8 cellular contexts compared by ENCODE assay signal in genomic region chr13:42992585-42993122, GRCh38. TPM values are rescaled to one million over a fixed set of nuclear protein-coding genes. Genes with fewer than 3 reads are reported as not detected.
DNase-seq lines count a peak whose midpoint lies in the region; ATAC-seq, FAIRE-seq and TF ChIP-seq lines count a peak whose summit lies in the region.

No MANE protein-coding gene starts in this region.

- WGBS in GM23248 (ENCODE audit: low coverage in 1 of 2, low lambda C conversion rate in 2 of 2, missing lambda C conversion rate in 2 of 2), 2 experiments, result 72 to 74% methylated on average over 5 of the region's 5 CpGs
- 88% methylated on average over 5 of the region's 5 CpGs; no CpG with 5 or more reads in 1 of the 2 experiments for WGBS in H1 (ENCODE audit: extremely low coverage in 1 of 2, insufficient coverage in 1 of 2, insufficient read length in 1 of 2, insufficient replicate concordance in 2 of 2, low coverage in 1 of 2, low lambda C conversion rate in 2 of 2, missing lambda C conversion rate in 1 of 2), 2 experiments
- WGBS in SK-N-SH (ENCODE audit: low lambda C conversion rate), result 89% methylated on average over 5 of the region's 5 CpGs

- no peak for TF ChIP-seq POLR2A in H1 (IDR thresholded peaks at IDR 0.05; ENCODE audit: control extremely low read depth in 1 of 2, low read depth in 2 of 2, low read length in 2 of 2)

- H3K4me3 ChIP-seq in GM08714 (ENCODE audit: low read length) (peak overlapping the region; percentile 73), GM23248 (peak overlapping the region; percentile 79), OCI-LY7 (ENCODE audit: low read depth, low read length, poor library complexity, severe bottlenecking) (peak overlapping the region; percentile 63), H1 (ENCODE audit: extremely low read depth in 1 of 4, insufficient read depth in 2 of 4, low read depth in 3 of 4, low read length in 4 of 4) (peak overlapping the region; percentile 19 to 65 (median 43); a peak in 7 of 8 replicates), osteoblast (ENCODE audit: insufficient read depth, low read length) (peak overlapping the region; percentile 81), SK-N-SH (ENCODE audit: low read depth in 2 of 2, low read length in 1 of 2) (no peak overlapping the region)

- no peak overlapping the region for H2AK5ac ChIP-seq in H1 (ENCODE audit: low read depth, low read length)

- H3K79me2 ChIP-seq in GM23248 (ENCODE audit: insufficient read depth) (no peaks in the 10 kb centered on the region), OCI-LY7 (ENCODE audit: insufficient read depth, low read depth, low read length) (no peaks in the 10 kb centered on the region), H1 (ENCODE audit: control insufficient read depth in 1 of 2, insufficient read depth in 2 of 2, low read length in 2 of 2) (no peaks in the 10 kb centered on the region), osteoblast (ENCODE audit: insufficient read depth, low read length) (no peaks in the 10 kb centered on the region), SK-N-SH (ENCODE audit: insufficient read depth) (no peaks in the 10 kb centered on the region)

- H3K27me3 ChIP-seq in GM23248 (replicated peaks; ENCODE audit: insufficient read depth) (no peaks in the 10 kb centered on the region), H1 (replicated peaks in 1 of 4; ENCODE audit: control insufficient read depth in 3 of 4, extremely low read depth in 1 of 4, insufficient read depth in 3 of 4, low read length in 3 of 4) (peaks cover 0 to 19% (median 13%) of the 10 kb centered on the region in 4 experiments; a peak in 6 of 7 replicates), osteoblast (ENCODE audit: insufficient read depth, low read length) (no peaks in the 10 kb centered on the region), SK-N-SH (ENCODE audit: insufficient read depth) (no peaks in the 10 kb centered on the region)

- H3K23me2 ChIP-seq in H1 (ENCODE audit: low read depth, low read length), result peaks cover 2% of the 10 kb centered on the region; the same call in 1 of the 2 replicates

- intact Hi-C loops in OCI-LY7 (cut with micrococcal nuclease; ENCODE audit: unreplicated experiment), result no loop called here

- H3K9me2 ChIP-seq in GM23248 (ENCODE audit: insufficient read depth) (no peaks in the 10 kb centered on the region), OCI-LY7 (ENCODE audit: insufficient read depth, low read length) (no peaks in the 10 kb centered on the region), SK-N-SH (no peaks in the 10 kb centered on the region)

- no peak overlapping the region for H3K14ac ChIP-seq in H1 (ENCODE audit: insufficient read length)

- in situ Hi-C loops in GM23248 (cut with MboI), result no loop called here

- H2AFZ ChIP-seq in GM23248, result peak overlapping the region; percentile 91
- peak overlapping the region; percentile 90 for H2AFZ ChIP-seq in OCI-LY7 (ENCODE audit: low read length)
- peak overlapping the region; percentile 55; the same call in 1 of the 2 replicates for H2AFZ ChIP-seq in H1 (ENCODE audit: low read length)
- peak overlapping the region; percentile 95 for H2AFZ ChIP-seq in osteoblast (ENCODE audit: low read length)
- H2AFZ ChIP-seq in SK-N-SH (ENCODE audit: low read depth), result no peak overlapping the region

- H3K27ac ChIP-seq in GM23248 (no peak overlapping the region), OCI-LY7 (ENCODE audit: low read depth, low read length, poor library complexity, severe bottlenecking) (peak overlapping the region; percentile 9), H1 (ENCODE audit: low read depth, low read length) (no peak overlapping the region), osteoblast (ENCODE audit: low read depth, low read length) (peak overlapping the region; percentile 76), SK-N-SH (ENCODE audit: low read depth in 2 of 2, low read length in 1 of 2) (no peak overlapping the region)

- no peak for FAIRE-seq in H1 (lab: Jason Lieb, UNC)

- CTCF ChIA-PET in OCI-LY7 (lab: Charles Lee; ENCODE audit: unreplicated experiment) (no interaction called here), H1 (lab: Charles Lee; ENCODE audit: partially characterized antibody) (interaction anchor here (4.4 kb wide), 1 partner anchor 24 kb away, joined by 25 read pairs; no protein-coding TSS in a partner anchor), SK-N-SH (lab: Yijun Ruan, JAX) (no interaction called here)

- no TSS peak for BruUV-seq in OCI-LY7 (replicated peaks; lab: Mats Ljungman, UMichigan)

- H2BK120ac ChIP-seq in H1 (replicated peaks; ENCODE audit: low read depth, low read length), result no peak overlapping the region

- no peak overlapping the region for H3K23ac ChIP-seq in H1 (ENCODE audit: insufficient read length)

- H2BK12ac ChIP-seq in H1 (ENCODE audit: low read depth, low read length), result peak overlapping the region; percentile 40; the same call in 1 of the 2 replicates

- TF ChIP-seq RAD21 in H1 (IDR thresholded peaks at IDR 0.05 in 1 of 2, conservative IDR thresholded peaks at IDR 0.05 in 1 of 2; ENCODE audit: low read depth in 2 of 2, low read length in 2 of 2), result no peak
- no peak for TF ChIP-seq RAD21 in SK-N-SH (IDR thresholded peaks at IDR 0.05; ENCODE audit: low read length)

- no peak overlapping the region for H2BK15ac ChIP-seq in H1 (ENCODE audit: low read length)

- no peak overlapping the region for H2BK5ac ChIP-seq in H1 (ENCODE audit: low read depth, low read length)

- DNase-seq in GM23248, result no peak
- DNase-seq in OCI-LY7 (ENCODE audit: low spot score), result peak; percentile 36
- DNase-seq in H1 (ENCODE audit: low read depth in 1 of 2, low spot score in 2 of 2), result no peak
- DNase-seq in osteoblast (ENCODE audit: insufficient read length, low spot score, missing footprints), result no peak
- DNase-seq in omental fat pad (ENCODE audit: low spot score), result no peak
- DNase-seq in NCI-H2029 (lab: John Stamatoyannopoulos, UW), result no peak
- DNase-seq in SK-N-SH, result no peak

- H3K9ac ChIP-seq in GM23248 (peak overlapping the region; percentile 72), H1 (replicated peaks in 1 of 4; ENCODE audit: extremely low read depth in 1 of 4, low read depth in 3 of 4, low read length in 3 of 4) (no peak overlapping the region), SK-N-SH (no peak overlapping the region)

- H3F3A ChIP-seq in GM23248 (ENCODE audit: insufficient read depth) (peaks cover 22% of the 10 kb centered on the region), SK-N-SH (replicated peaks; ENCODE audit: insufficient read depth) (peaks cover 7% of the 10 kb centered on the region)

- POLR2A ChIA-PET in OCI-LY7 (lab: Charles Lee), result interaction anchor here (0.6 kb wide), 1 partner anchor 456 kb away, joined by 3 read pairs; no protein-coding TSS in a partner anchor
- POLR2A ChIA-PET in H1 (lab: Charles Lee; ENCODE audit: partially characterized antibody), result interaction anchor here (1.0 to 2.5 kb wide), 3 partner anchors 11 to 127 kb away, joined by 3 to 10 read pairs (median 7); no protein-coding TSS in a partner anchor
- POLR2A ChIA-PET in SK-N-SH (lab: Yijun Ruan, JAX), result no interaction called here

- H2BK20ac ChIP-seq in H1 (ENCODE audit: low read length), result no peak overlapping the region

- no peak overlapping the region for H3K4ac ChIP-seq in H1 (replicated peaks; ENCODE audit: insufficient read length, low read depth, low read length)

- no peak overlapping the region for H4K5ac ChIP-seq in H1 (ENCODE audit: insufficient read length, low read depth, low read length)

- no peaks in the 10 kb centered on the region for H3K79me1 ChIP-seq in H1 (ENCODE audit: low read depth, low read length)

- H3K9me3 ChIP-seq in GM23248 (ENCODE audit: low read depth), result no peaks in the 10 kb centered on the region
- no peaks in the 10 kb centered on the region for H3K9me3 ChIP-seq in OCI-LY7 (ENCODE audit: low read length)
- H3K9me3 ChIP-seq in H1 (ENCODE audit: insufficient read depth in 2 of 2, low read depth in 1 of 2, low read length in 1 of 2), result no peaks in the 10 kb centered on the region
- no peaks in the 10 kb centered on the region for H3K9me3 ChIP-seq in osteoblast (ENCODE audit: low read depth, low read length)
- no peaks in the 10 kb centered on the region for H3K9me3 ChIP-seq in SK-N-SH

- H3K36me3 ChIP-seq in GM23248 (ENCODE audit: low read depth) (no peaks in the 10 kb centered on the region), OCI-LY7 (ENCODE audit: insufficient read depth, low read length) (no peaks in the 10 kb centered on the region), H1 (ENCODE audit: control insufficient read depth in 2 of 4, insufficient read depth in 4 of 4, low read length in 3 of 4) (no peaks in the 10 kb centered on the region), osteoblast (ENCODE audit: insufficient read depth, low read length) (no peaks in the 10 kb centered on the region), SK-N-SH (replicated peaks in 1 of 2; ENCODE audit: control insufficient read depth in 1 of 2, insufficient read depth in 2 of 2, low read length in 1 of 2) (no peaks in the 10 kb centered on the region)

- TF ChIP-seq EP300 in H1 (IDR thresholded peaks at IDR 0.05; ENCODE audit: borderline replicate concordance in 1 of 2, low read depth in 2 of 2, low read length in 2 of 2) (no peak), SK-N-SH (IDR thresholded peaks at IDR 0.05; ENCODE audit: borderline replicate concordance in 1 of 2, low read depth in 1 of 2, low read length in 1 of 2) (no peak)

- no peak overlapping the region for H3K18ac ChIP-seq in H1 (ENCODE audit: extremely low read depth, low read length)

- H3K4me2 ChIP-seq in GM23248 (ENCODE audit: unreplicated experiment), result peak overlapping the region; percentile 76
- H3K4me2 ChIP-seq in OCI-LY7 (ENCODE audit: low read length), result peak overlapping the region; percentile 82
- peak overlapping the region; percentile 62 to 81; a peak in 3 of 4 replicates for H3K4me2 ChIP-seq in H1 (ENCODE audit: insufficient read depth in 1 of 2, low read depth in 2 of 2, low read length in 2 of 2)
- peak overlapping the region; percentile 87 for H3K4me2 ChIP-seq in osteoblast (ENCODE audit: insufficient read depth, low read length)
- H3K4me2 ChIP-seq in SK-N-SH, result no peak overlapping the region

- H4K91ac ChIP-seq in H1 (replicated peaks; ENCODE audit: insufficient read length, low read length), result no peak overlapping the region

- no peak overlapping the region for H3K56ac ChIP-seq in H1 (replicated peaks; ENCODE audit: insufficient read length, low read depth, low read length)

- no peaks in the 10 kb centered on the region for H4K20me1 ChIP-seq in GM23248 (ENCODE audit: insufficient read depth)
- no peaks in the 10 kb centered on the region for H4K20me1 ChIP-seq in OCI-LY7 (ENCODE audit: insufficient read depth, low read length)
- no peaks in the 10 kb centered on the region for H4K20me1 ChIP-seq in H1 (replicated peaks in 1 of 2; ENCODE audit: control insufficient read depth in 1 of 2, insufficient read depth in 2 of 2, low read length in 2 of 2)
- H4K20me1 ChIP-seq in osteoblast (ENCODE audit: insufficient read depth, low read length), result no peaks in the 10 kb centered on the region
- no peaks in the 10 kb centered on the region for H4K20me1 ChIP-seq in SK-N-SH (ENCODE audit: insufficient read depth)

- H3K4me1 ChIP-seq in GM23248 (ENCODE audit: insufficient read depth) (peaks cover 25% of the 10 kb centered on the region), OCI-LY7 (ENCODE audit: insufficient read depth, low read length, poor library complexity, severe bottlenecking) (peaks cover 15% of the 10 kb centered on the region), H1 (replicated peaks in 1 of 4; ENCODE audit: control insufficient read depth in 3 of 4, insufficient read depth in 4 of 4, low read length in 3 of 4) (peaks cover 0 to 5% (median 0%) of the 10 kb centered on the region in 4 experiments; a peak in 2 of 7 replicates), osteoblast (ENCODE audit: insufficient read depth, low read length) (peaks cover 32% of the 10 kb centered on the region), SK-N-SH (ENCODE audit: control insufficient read depth in 1 of 2, insufficient read depth in 2 of 2, low read depth in 1 of 2, low read length in 1 of 2) (peaks cover 0 to 7% of the 10 kb centered on the region in 2 experiments; a peak in 2 of 4 replicates)

- H4K8ac ChIP-seq in H1 (ENCODE audit: extremely low read depth, insufficient read depth, low read length), result no peak overlapping the region

- ATAC-seq in omental fat pad (ENCODE audit: low FRiP score), result no peak

- TF ChIP-seq CTCF in OCI-LY7 (conservative IDR thresholded peaks at IDR 0.05; ENCODE audit: low read length), result no peak
- no peak for TF ChIP-seq CTCF in H1 (IDR thresholded peaks at IDR 0.05; ENCODE audit: control extremely low read depth in 1 of 3, insufficient read depth in 1 of 3, low read depth in 1 of 3, low read length in 3 of 3)
- TF ChIP-seq CTCF in osteoblast (IDR thresholded peaks at IDR 0.05; ENCODE audit: extremely low read depth, low read depth, low read length), result no peak
- no peak for TF ChIP-seq CTCF in omental fat pad (IDR thresholded peaks at IDR 0.05)
- no peak for TF ChIP-seq CTCF in SK-N-SH (IDR thresholded peaks at IDR 0.05)

RNA-seq across cellular contexts. Expression of gene EPSTI1, which starts 0.6 kb away (rescaled TPM):
- total RNA-seq in GM23248 (2014; rRNA removed; shearing (Covaris generic)), result 1.5 and 9.4 TPM in 2 replicates
- polyA plus RNA-seq in GM23248 (2016; fragmentation: Nextera tagmentation; extraction: Ambion mirVana) (2.5 and 3.4 TPM in 2 replicates), H1 (2011; rRNA removed) (0.11 and 0.23 TPM in 2 replicates), SK-N-SH (2012; rRNA removed) (0.02 TPM in 1 of 2 replicates, not detected in the other)
- total RNA-seq in OCI-LY7 (2014; rRNA removed; shearing (Covaris generic)), result 0.10 and 2.1 TPM in 2 replicates
- total RNA-seq in OCI-LY7 (2022) (0.49 TPM in 1 of 2 replicates, not detected in the other), osteoblast (25.9 and 30.8 TPM in 2 replicates), omental fat pad (10 to 100 TPM in 3 of 4 donors, 1 to 10 TPM in 1; 8.3 to 31.8 (median 10.9) TPM)
- 0.37 and 0.46 TPM in 2 replicates for total RNA-seq in H1 (2021; fragmentation: NEBNext Ultra II Directional; extraction: Animal tissue kit (Norgen Biotek cat#: 25700))
- polyA plus RNA-seq in H1 (2011; cell fraction: cytosol; rRNA removed), result 0.22 TPM
- 0.06 TPM for polyA plus RNA-seq in H1 (2011; cell fraction: nucleus; rRNA removed)
- polyA plus RNA-seq in H1 (2012, experiment 1 of 2), result 0.18 to 0.60 TPM (median 0.31 TPM) in 4 replicates
- polyA plus RNA-seq in H1 (2012, experiment 2 of 2), result not detected
- polyA plus RNA-seq in H1 (2013, experiment 1 of 2), result 0.30 TPM
- 0.35 TPM for polyA plus RNA-seq in H1 (2013, experiment 2 of 2)
- polyA minus RNA-seq in H1 (2011; rRNA and poly(A)+ RNA removed), result 0.06 and 0.41 TPM in 2 replicates
- not detected for polyA minus RNA-seq in H1 (2011; cell fraction: cytosol; rRNA and poly(A)+ RNA removed)
- 0.90 TPM for polyA minus RNA-seq in H1 (2011; cell fraction: nucleus; rRNA and poly(A)+ RNA removed)
- 0.01 and 0.04 TPM in 2 replicates for polyA plus RNA-seq in SK-N-SH (2012; cell fraction: cytosol; rRNA removed)
- 0.02 TPM in 1 of 2 replicates, not detected in the other for polyA plus RNA-seq in SK-N-SH (2012; cell fraction: nucleus; rRNA removed)

RNA-seq across cellular contexts. Expression of gene DNAJC15, which starts 30.7 kb away (rescaled TPM):
- 9.2 and 25.9 TPM in 2 replicates for total RNA-seq in GM23248 (2014; rRNA removed; shearing (Covaris generic))
- polyA plus RNA-seq in GM23248 (2016; fragmentation: Nextera tagmentation; extraction: Ambion mirVana) (70.5 and 71.1 TPM in 2 replicates), H1 (2011; rRNA removed) (20.8 and 21.8 TPM in 2 replicates), SK-N-SH (2012; rRNA removed) (13.6 and 18.4 TPM in 2 replicates)
- total RNA-seq in OCI-LY7 (2014; rRNA removed; shearing (Covaris generic)), result 0.57 and 2.2 TPM in 2 replicates
- total RNA-seq in OCI-LY7 (2022) (not detected in 2 replicates), osteoblast (13.0 and 17.0 TPM in 2 replicates), omental fat pad (10 to 100 TPM in 3 of 4 donors, 1 to 10 TPM in 1; 5.5 to 12.1 (median 10.9) TPM)
- 5.8 and 6.5 TPM in 2 replicates for total RNA-seq in H1 (2021; fragmentation: NEBNext Ultra II Directional; extraction: Animal tissue kit (Norgen Biotek cat#: 25700))
- 23.5 TPM for polyA plus RNA-seq in H1 (2011; cell fraction: cytosol; rRNA removed)
- 19.1 TPM for polyA plus RNA-seq in H1 (2011; cell fraction: nucleus; rRNA removed)
- polyA plus RNA-seq in H1 (2012, experiment 1 of 2), result 14.2 to 21.8 TPM (median 17.7 TPM) in 4 replicates
- 2.9 TPM for polyA plus RNA-seq in H1 (2012, experiment 2 of 2)
- 2.4 TPM for polyA plus RNA-seq in H1 (2013, experiment 1 of 2)
- polyA plus RNA-seq in H1 (2013, experiment 2 of 2), result 2.5 TPM
- polyA minus RNA-seq in H1 (2011; rRNA and poly(A)+ RNA removed), result 9.1 and 11.8 TPM in 2 replicates
- polyA minus RNA-seq in H1 (2011; cell fraction: cytosol; rRNA and poly(A)+ RNA removed), result 21.1 TPM
- polyA minus RNA-seq in H1 (2011; cell fraction: nucleus; rRNA and poly(A)+ RNA removed), result 11.1 TPM
- 17.4 and 17.6 TPM in 2 replicates for polyA plus RNA-seq in SK-N-SH (2012; cell fraction: cytosol; rRNA removed)
- polyA plus RNA-seq in SK-N-SH (2012; cell fraction: nucleus; rRNA removed), result 6.2 and 6.7 TPM in 2 replicates

Comparison
In these comparisons a context has a peak if more than half of its experiments do, and no peak if none do; other contexts are left out.
1. H3K4me3 ChIP-seq: peak in GM08714 (single experiment), GM23248 (single experiment), OCI-LY7 (single experiment), H1 (4 of 4) and osteoblast (single experiment); none in SK-N-SH (0 of 2).
2. H3K27ac ChIP-seq: peak in OCI-LY7 (single experiment) and osteoblast (single experiment); none in GM23248 (single experiment), H1 (single experiment) and SK-N-SH (0 of 2).